In genomic region chr2:201118957-201119848, GRCh38 we compare ENCODE assay signal across 7 cellular contexts. TPM values are rescaled to one million over a fixed set of nuclear protein-coding genes. Genes with fewer than 3 reads are reported as not detected.
DNase-seq lines count a peak whose midpoint lies in the region; ATAC-seq and TF ChIP-seq lines count a peak whose summit lies in the region.

No MANE protein-coding gene starts in this region.

- H3K4me1 Mint-ChIP-seq in HFFc6 (ENCODE audit: low read depth) (peaks cover 76% of the 10 kb centered on the region), naive B cell (peaks cover 51 to 93% (median 81%) of the 10 kb centered on the region in 3 donors)

- H3K4me3 Mint-ChIP-seq in HFFc6: peak overlapping the region; percentile 94
- peak overlapping the region; percentile 89 to 100 (median 99) for H3K4me3 Mint-ChIP-seq in naive B cell

- H3K36me3 Mint-ChIP-seq in HFFc6 (ENCODE audit: low read depth) (peaks cover 58% of the 10 kb centered on the region), naive B cell (no peaks in the 10 kb centered on the region)

- peak overlapping the region; percentile 64 for H3K4me3 ChIP-seq in endocrine pancreas (ENCODE audit: control insufficient read depth, insufficient read depth, low read length)

- TF ChIP-seq CTCF in HFFc6 (IDR thresholded peaks at IDR 0.05): no peak

- no peaks in the 10 kb centered on the region for H3K27me3 ChIP-seq in endocrine pancreas (ENCODE audit: control insufficient read depth, insufficient read depth, low read length)

- peak overlapping the region; percentile 23 for H3K9ac ChIP-seq in endocrine pancreas (ENCODE audit: control insufficient read depth, insufficient read depth, low read length)

- DNase-seq in ELR (ENCODE audit: low read depth) (peak; percentile 72), HFFc6 (peak; percentile 35), naive B cell (no peak), LoVo (ENCODE audit: low spot score) (no peak), middle frontal gyrus (ENCODE audit: extremely low spot score, low spot score) (no peak)

- peaks cover 3% of the 10 kb centered on the region for H3K4me1 ChIP-seq in endocrine pancreas (ENCODE audit: control insufficient read depth, insufficient read depth, low read length)

- H3K27ac Mint-ChIP-seq in HFFc6: peak overlapping the region; percentile 93
- peak overlapping the region; percentile 98 to 100 (median 99) for H3K27ac Mint-ChIP-seq in naive B cell

- H3K27me3 Mint-ChIP-seq in HFFc6 (ENCODE audit: insufficient read depth): peaks cover 7% of the 10 kb centered on the region
- H3K27me3 Mint-ChIP-seq in naive B cell: no peaks in the 10 kb centered on the region

- peak; percentile 56 for ATAC-seq in SK-N-SH treated with all-trans-retinoic acid at 6 μM for 48 hours
- peak; percentile 2 to 3 for ATAC-seq in naive B cell (ENCODE audit: low read depth in 2 of 2)

- H3K9me3 Mint-ChIP-seq in HFFc6 (no peaks in the 10 kb centered on the region), naive B cell (no peaks in the 10 kb centered on the region)

- H3K36me3 ChIP-seq in endocrine pancreas (ENCODE audit: control insufficient read depth, insufficient read depth, low read length): no peaks in the 10 kb centered on the region

- H3K9me3 ChIP-seq in endocrine pancreas (ENCODE audit: control insufficient read depth, low read length): no peaks in the 10 kb centered on the region

TF ChIP-seq in SK-N-SH treated with all-trans-retinoic acid at 6 μM for 48 hours, 23 proteins besides CTCF, POLR2A, EP300 and RAD21:
- TF ChIP-seq ZC3H10 (CRISPR knock-in tag; IDR thresholded peaks at IDR 0.05) (no peak), ISL1 (CRISPR knock-in tag; IDR thresholded peaks at IDR 0.05) (no peak), ZNF565 (CRISPR knock-in tag; conservative IDR thresholded peaks at IDR 0.05; ENCODE audit: low read depth) (no peak)
TF ChIP-seq in SK-N-SH treated with all-trans-retinoic acid at 6 μM for 48 hours: peak in this region for 0.

RNA-seq across cellular contexts. Expression of gene CFLAR, which starts 3.2 kb away (rescaled TPM):
- total RNA-seq in HFFc6 (2021; fragmentation: NEBNext Ultra II Directional; extraction: Animal tissue kit (Norgen Biotek cat#: 25700)): 10 to 100 TPM; 56.0 to 65.1 (median 59.1) TPM
- polyA plus RNA-seq in naive B cell (ENCODE audit: low read depth in 6 of 6): 10 to 100 TPM; 12.8 to 53.3 (median 46.8) TPM

RNA-seq across cellular contexts. Expression of gene NDUFB3, which starts 47.4 kb away (rescaled TPM):
- total RNA-seq in HFFc6 (2021; fragmentation: NEBNext Ultra II Directional; extraction: Animal tissue kit (Norgen Biotek cat#: 25700)): 100 to 1,000 TPM; 132 to 167 (median 151) TPM
- 100 to 1,000 TPM; 196 to 279 (median 251) TPM for polyA plus RNA-seq in naive B cell (ENCODE audit: low read depth in 6 of 6)

RNA-seq across cellular contexts. Expression of gene HYCC2, which starts 47.7 kb away (rescaled TPM):
- total RNA-seq in HFFc6 (2021; fragmentation: NEBNext Ultra II Directional; extraction: Animal tissue kit (Norgen Biotek cat#: 25700)): 10 to 100 TPM; 12.1 to 17.6 (median 13.5) TPM
- 10 to 100 TPM; 12.3 to 24.6 (median 20.5) TPM for polyA plus RNA-seq in naive B cell (ENCODE audit: low read depth in 6 of 6)

Comparison
In these comparisons a context has a peak if more than half of its experiments do, and no peak if none do; other contexts are left out.
1. DNase-seq: peak in ELR (single experiment) and HFFc6 (single experiment); none in naive B cell (single experiment), LoVo (single experiment) and middle frontal gyrus (single experiment).